13 cellular contexts compared by ENCODE assay signal in genomic region chr5:6719896-6720560, GRCh38. TPM values are rescaled to one million over a fixed set of nuclear protein-coding genes. Genes with fewer than 3 reads are reported as not detected.
DNase-seq lines count a peak whose midpoint lies in the region.
"Had no signal": no experiment of that assay in that cellular context is flagged by ENCODE, and none has a peak within 500 bp of the region (broad histone marks: within the 10 kb centered on the region; RNA-seq: fewer than 3 reads in every experiment).

No MANE protein-coding gene starts in this region.

- H3K27me3 Mint-ChIP-seq in activated CD4-positive, alpha-beta T cell treated with anti-CD3 and anti-CD28 coated beads, Interleukin-2, amount 10 ng/mL, durations not matched to agents 24 days and 14 days, result no peaks in the 10 kb centered on the region
- H3K27me3 Mint-ChIP-seq: activated naive CD4-positive, alpha-beta T cell treated with anti-CD3 and anti-CD28 coated beads, Interleukin-2, amount 50 U/mL, for 24 hours had no signal

- intact Hi-C loops in activated CD4-positive, alpha-beta T cell treated with anti-CD3 and anti-CD28 coated beads, Interleukin-2, amount 10 ng/mL, durations not matched to agents 24 days and 14 days (cut with micrococcal nuclease), result loop anchor here (10.0 kb wide), 1 partner anchor 1225 kb away; no protein-coding TSS in a partner anchor

- no peaks in the 10 kb centered on the region for H3K27me3 ChIP-seq in skeletal muscle satellite cell (ENCODE audit: control insufficient read depth, insufficient read depth, low read length)
- H3K27me3 ChIP-seq: hepatocyte had no signal

- H3K36me3 ChIP-seq in skeletal muscle satellite cell (ENCODE audit: insufficient read depth, low read length), result peaks cover 19% of the 10 kb centered on the region

- no peaks in the 10 kb centered on the region for H3K9me3 ChIP-seq in skeletal muscle satellite cell (replicated peaks; ENCODE audit: low read length)

- H3K36me3 Mint-ChIP-seq in activated CD4-positive, alpha-beta T cell treated with anti-CD3 and anti-CD28 coated beads, Interleukin-2, amount 10 ng/mL, durations not matched to agents 24 days and 14 days (ENCODE audit: low read depth), result peaks cover 47% of the 10 kb centered on the region

- peak overlapping the region; percentile 28 for H3K27ac Mint-ChIP-seq in activated CD4-positive, alpha-beta T cell treated with anti-CD3 and anti-CD28 coated beads, Interleukin-2, amount 10 ng/mL, durations not matched to agents 24 days and 14 days
- H3K27ac Mint-ChIP-seq: activated naive CD4-positive, alpha-beta T cell treated with anti-CD3 and anti-CD28 coated beads, Interleukin-2, amount 50 U/mL, for 24 hours had no signal

- peak overlapping the region; percentile 33 for H3K4me2 ChIP-seq in skeletal muscle satellite cell (ENCODE audit: low read length)
- H3K4me2 ChIP-seq: hepatocyte had no signal

- H3K4me3 ChIP-seq in skeletal muscle satellite cell (ENCODE audit: low read length), result no peak overlapping the region
- H3K4me3 ChIP-seq: hepatocyte had no signal

- DNase-seq in activated CD4-positive, alpha-beta T cell treated with anti-CD3 and anti-CD28 coated beads, Interleukin-2, amount 10 ng/mL, durations not matched to agents 24 days and 14 days, result no peak
- no peak for DNase-seq in activated CD4-positive, alpha-beta T cell treated with anti-CD3 and anti-CD28 coated beads, Interleukin-2, amount 50 U/mL, for 4 hours
- peak; percentile 14 for DNase-seq in OCI-M1 (lab: John Stamatoyannopoulos, UW)
- peak; percentile 42 for DNase-seq in fibroblast of gingiva (ENCODE audit: low read depth)
- no peak for DNase-seq in NCI-H1092 (lab: John Stamatoyannopoulos, UW)
- DNase-seq in A172 (ENCODE audit: low spot score), result no peak
- no peak for DNase-seq in NCI-H2081 (lab: John Stamatoyannopoulos, UW)
- DNase-seq: NCI-H446, T-helper 1 cell had no signal

- no peak overlapping the region for H3K9ac ChIP-seq in skeletal muscle satellite cell (ENCODE audit: low read depth, low read length)

- no peak overlapping the region for H3K4me3 Mint-ChIP-seq in activated CD4-positive, alpha-beta T cell treated with anti-CD3 and anti-CD28 coated beads, Interleukin-2, amount 10 ng/mL, durations not matched to agents 24 days and 14 days

- H3K4me1 Mint-ChIP-seq in activated CD4-positive, alpha-beta T cell treated with anti-CD3 and anti-CD28 coated beads, Interleukin-2, amount 10 ng/mL, durations not matched to agents 24 days and 14 days, result peaks cover 79% of the 10 kb centered on the region

- no peaks in the 10 kb centered on the region for H3K9me3 Mint-ChIP-seq in activated CD4-positive, alpha-beta T cell treated with anti-CD3 and anti-CD28 coated beads, Interleukin-2, amount 10 ng/mL, durations not matched to agents 24 days and 14 days
- H3K9me3 Mint-ChIP-seq: activated naive CD4-positive, alpha-beta T cell treated with anti-CD3 and anti-CD28 coated beads, Interleukin-2, amount 50 U/mL, for 24 hours; nephron had no signal

- H3K4me1 ChIP-seq in skeletal muscle satellite cell (ENCODE audit: control insufficient read depth, insufficient read depth, low read length), result peaks cover 80% of the 10 kb centered on the region

RNA-seq across cellular contexts. Expression of gene TENT4A, which starts 6.8 kb away (rescaled TPM):
- total RNA-seq in activated CD4-positive, alpha-beta T cell treated with anti-CD3 and anti-CD28 coated beads, Interleukin-2, amount 10 ng/mL, durations not matched to agents 24 days and 14 days, result 38.8 and 43.4 TPM in 2 replicates
- total RNA-seq in skeletal muscle satellite cell (2012; rRNA removed), result 14.6 and 16.5 TPM in 2 replicates
- total RNA-seq in A172 (2014; rRNA removed; shearing (Covaris generic)), result 7.6 and 7.8 TPM in 2 replicates

Comparison
In these comparisons a context has a peak if more than half of its experiments do, and no peak if none do; other contexts are left out.
1. DNase-seq: peak in OCI-M1 (single experiment) and fibroblast of gingiva (single experiment); none in activated CD4-positive, alpha-beta T cell treated with anti-CD3 and anti-CD28 coated beads, Interleukin-2, amount 10 ng/mL, durations not matched to agents 24 days and 14 days (single experiment), activated CD4-positive, alpha-beta T cell treated with anti-CD3 and anti-CD28 coated beads, Interleukin-2, amount 50 U/mL, for 4 hours (0 of 2), NCI-H1092 (single experiment), A172 (single experiment) and NCI-H2081 (0 of 2).